ENCODE assay signal across 13 cellular contexts in genomic region chr1:91784191-91784590, GRCh38.
DNase-seq lines count a peak whose midpoint lies in the region; ATAC-seq and TF ChIP-seq lines count a peak whose summit lies in the region.
"Had no signal": no experiment of that assay in that cellular context is flagged by ENCODE, and none has a peak within 500 bp of the region (broad histone marks: within the 10 kb centered on the region; RNA-seq: fewer than 3 reads in every experiment).

No MANE protein-coding gene starts in this region.

- H3K9ac ChIP-seq in smooth muscle cell (ENCODE audit: low read depth): no peak overlapping the region

- H3K4me1 Mint-ChIP-seq in glutamatergic neuron (ENCODE audit: low read depth, unreplicated experiment): peaks cover 5% of the 10 kb centered on the region
- H3K4me1 Mint-ChIP-seq in CD4-positive, alpha-beta T cell (ENCODE audit: low read depth): no peaks in the 10 kb centered on the region

- H3K27ac Mint-ChIP-seq in glutamatergic neuron (ENCODE audit: unreplicated experiment): no peak overlapping the region
- H3K27ac Mint-ChIP-seq in CD4-positive, alpha-beta T cell: no peak overlapping the region
- H3K27ac Mint-ChIP-seq: activated CD4-positive, alpha-beta memory T cell treated with anti-CD3 and anti-CD28 coated beads, Interleukin-2, amount 10 ng/mL, durations not matched to agents 7 days and 5 days; memory B cell had no signal

- peak overlapping the region; percentile 58 for H3K4me2 ChIP-seq in smooth muscle cell

- intact Hi-C loops in CD4-positive, alpha-beta T cell (cut with DNase I, micrococcal nuclease): no loop called here

- H2AFZ ChIP-seq in smooth muscle cell (ENCODE audit: low read depth): no peak overlapping the region

- peaks cover 14% of the 10 kb centered on the region for H3F3A ChIP-seq in smooth muscle cell (ENCODE audit: low read depth)

- peaks cover 1% of the 10 kb centered on the region for H3K27me3 Mint-ChIP-seq in glutamatergic neuron (ENCODE audit: unreplicated experiment)
- H3K27me3 Mint-ChIP-seq in CD4-positive, alpha-beta T cell: no peaks in the 10 kb centered on the region
- H3K27me3 Mint-ChIP-seq: activated CD4-positive, alpha-beta memory T cell treated with anti-CD3 and anti-CD28 coated beads, Interleukin-2, amount 10 ng/mL, durations not matched to agents 7 days and 5 days had no signal

- H3K36me3 ChIP-seq in smooth muscle cell (ENCODE audit: low read depth): no peaks in the 10 kb centered on the region
- H3K36me3 ChIP-seq: SJSA1 had no signal

- peaks cover 26% of the 10 kb centered on the region for H3K4me1 ChIP-seq in smooth muscle cell (ENCODE audit: low read depth)

- no peaks in the 10 kb centered on the region for H3K27me3 ChIP-seq in smooth muscle cell (ENCODE audit: low read depth)
- H3K27me3 ChIP-seq in CD4-positive, alpha-beta T cell (ENCODE audit: control insufficient read depth, insufficient read depth, low read length): no peaks in the 10 kb centered on the region
- H3K27me3 ChIP-seq: SJSA1 had no signal

- POLR2A ChIA-PET in CD4-positive, alpha-beta T cell (lab: Charles Lee): no interaction called here

- no peaks in the 10 kb centered on the region for H4K20me1 ChIP-seq in smooth muscle cell (ENCODE audit: low read depth)

- H3K9me3 Mint-ChIP-seq in glutamatergic neuron (ENCODE audit: unreplicated experiment): peaks cover 2% of the 10 kb centered on the region
- H3K9me3 Mint-ChIP-seq in CD4-positive, alpha-beta T cell: no peaks in the 10 kb centered on the region
- H3K9me3 Mint-ChIP-seq: activated CD4-positive, alpha-beta memory T cell treated with anti-CD3 and anti-CD28 coated beads, Interleukin-2, amount 10 ng/mL, durations not matched to agents 7 days and 5 days; memory B cell had no signal

- 87% methylated on average over 3 of the region's 3 CpGs for WGBS in smooth muscle cell (ENCODE audit: low lambda C conversion rate)

- CTCF ChIA-PET in CD4-positive, alpha-beta T cell (lab: Charles Lee): interaction anchor here (1.2 to 1.6 kb wide), 2 partner anchors 12 to 106 kb away, joined by 3 read pairs; no protein-coding TSS in a partner anchor

- TF ChIP-seq CTCF in smooth muscle cell (IDR thresholded peaks at IDR 0.05; ENCODE audit: borderline replicate concordance, insufficient read depth, poor library complexity, severe bottlenecking) (no peak), glutamatergic neuron (IDR thresholded peaks at IDR 0.05; ENCODE audit: partially characterized antibody, unreplicated experiment) (no peak)
- no peak for TF ChIP-seq CTCF in CD4-positive, alpha-beta T cell (IDR thresholded peaks at IDR 0.05)

- H3K79me2 ChIP-seq in smooth muscle cell (ENCODE audit: low read depth): peaks cover 16% of the 10 kb centered on the region

- H3K36me3 Mint-ChIP-seq in glutamatergic neuron (ENCODE audit: unreplicated experiment): no peaks in the 10 kb centered on the region
- no peaks in the 10 kb centered on the region for H3K36me3 Mint-ChIP-seq in CD4-positive, alpha-beta T cell (ENCODE audit: low read depth)
- H3K36me3 Mint-ChIP-seq: memory B cell had no signal

- no peak overlapping the region for H3K4me3 ChIP-seq in smooth muscle cell
- H3K4me3 ChIP-seq: SJSA1 had no signal

- H3K27ac ChIP-seq in smooth muscle cell (ENCODE audit: low read depth): peak overlapping the region; percentile 85
- H3K27ac ChIP-seq in CD4-positive, alpha-beta T cell (ENCODE audit: low read depth, low read length): no peak overlapping the region

- H3K9me3 ChIP-seq in smooth muscle cell (replicated peaks; ENCODE audit: low read depth): no peaks in the 10 kb centered on the region
- H3K9me3 ChIP-seq in CD4-positive, alpha-beta T cell (ENCODE audit: control insufficient read depth, low read length): no peaks in the 10 kb centered on the region
- H3K9me3 ChIP-seq: SJSA1 had no signal

- H3K4me3 Mint-ChIP-seq in glutamatergic neuron (ENCODE audit: unreplicated experiment): no peak overlapping the region
- no peak overlapping the region for H3K4me3 Mint-ChIP-seq in CD4-positive, alpha-beta T cell
- H3K4me3 Mint-ChIP-seq: activated CD4-positive, alpha-beta memory T cell treated with anti-CD3 and anti-CD28 coated beads, Interleukin-2, amount 10 ng/mL, durations not matched to agents 7 days and 5 days; memory B cell had no signal

- DNase-seq in NCI-H526 treated with DMSO at 0.1 percent for 48 hours (lab: John Stamatoyannopoulos, UW) (peak; percentile 93), smooth muscle cell (lab: John Stamatoyannopoulos, UW; ENCODE audit: unreplicated experiment) (no peak), AG08396 (ENCODE audit: low spot score) (no peak), glutamatergic neuron (no peak)
- DNase-seq in stimulated activated CD4-positive, alpha-beta T cell treated with anti-CD3 and anti-CD28 coated beads, Interleukin-1b, Interleukin-23, amount 100 ng/mL, for 48 hours: no peak
- no peak for DNase-seq in CD4-positive, alpha-beta T cell
- DNase-seq: activated CD4-positive, alpha-beta memory T cell treated with anti-CD3 and anti-CD28 coated beads, Interleukin-2, amount 10 ng/mL, durations not matched to agents 7 days and 5 days; activated effector memory CD4-positive, alpha-beta T cell treated with anti-CD3 and anti-CD28 coated beads, Interleukin-2, amount 50 U/mL, for 16 hours; NCI-H2171 treated with DMSO at 0.1 percent for 48 hours had no signal

- ATAC-seq in GM18502 (IDR thresholded peaks at IDR 0.05; ENCODE audit: poor library complexity, unreplicated experiment) (peak; percentile 78), HG02798 (IDR thresholded peaks at IDR 0.05; ENCODE audit: poor library complexity, unreplicated experiment) (peak; percentile 57)
- no peak for ATAC-seq in CD4-positive, alpha-beta T cell (ENCODE audit: poor library complexity)
